In genomic region chr2:222208010-222208690, GRCh38 we compare ENCODE assay signal across 25 cellular contexts.
"Had no signal": no experiment of that assay in that cellular context is flagged by ENCODE, and none has a peak within 500 bp of the region (broad histone marks: within the 10 kb centered on the region; RNA-seq: fewer than 3 reads in every experiment).

No MANE protein-coding gene starts in this region.

- H3K27ac ChIP-seq: lower lobe of right lung, right lobe of liver, tibial artery had no signal

- ATAC-seq: activated CD4-positive, CD25-positive, alpha-beta regulatory T cell treated with anti-CD3 and anti-CD28 coated beads, Interleukin-2, amount 50 U/mL, for 24 hours; activated CD8-positive, alpha-beta memory T cell treated with anti-CD3 and anti-CD28 coated beads, Interleukin-2, amount 10 ng/mL, durations not matched to agents 7 days and 5 days; activated CD8-positive, alpha-beta T cell treated with anti-CD3 and anti-CD28 coated beads for 36 hours; left colon; lower lobe of right lung; right lobe of liver; stimulated activated naive CD8-positive, alpha-beta T cell treated with anti-CD3 and anti-CD28 coated beads, Interleukin-15, amount 100 ng/mL, for 72 hours had no signal

- FAIRE-seq: keratinocyte had no signal

- H3K27ac Mint-ChIP-seq: activated CD4-positive, alpha-beta T cell treated with anti-CD3 and anti-CD28 coated beads, Interleukin-2, amount 10 ng/mL, durations not matched to agents 7 days and 5 days; activated CD8-positive, alpha-beta memory T cell treated with anti-CD3 and anti-CD28 coated beads, Interleukin-2, amount 10 ng/mL, durations not matched to agents 7 days and 5 days; activated CD8-positive, alpha-beta T cell treated with anti-CD3 and anti-CD28 coated beads for 36 hours; activated naive CD4-positive, alpha-beta T cell treated with anti-CD3 and anti-CD28 coated beads, Interleukin-2, amount 10 ng/mL, durations not matched to agents 7 days and 5 days; brain; dendritic cell treated with granulocyte-macrophage colony-stimulating factor and Interleukin-4, amounts not matched to agents 40 ng/mL and 50 ng/mL, for 4 days; naive B cell; stimulated activated naive CD8-positive, alpha-beta T cell treated with anti-CD3 and anti-CD28 coated beads, Interleukin-15, amount 100 ng/mL, for 72 hours had no signal

- H3K36me3 Mint-ChIP-seq: activated CD8-positive, alpha-beta memory T cell treated with anti-CD3 and anti-CD28 coated beads, Interleukin-2, amount 10 ng/mL, durations not matched to agents 7 days and 5 days; activated naive CD4-positive, alpha-beta T cell treated with anti-CD3 and anti-CD28 coated beads, Interleukin-2, amount 10 ng/mL, durations not matched to agents 7 days and 5 days; brain; naive B cell had no signal

- H3K9me3 Mint-ChIP-seq: activated CD4-positive, alpha-beta T cell treated with anti-CD3 and anti-CD28 coated beads, Interleukin-2, amount 10 ng/mL, durations not matched to agents 7 days and 5 days; activated CD8-positive, alpha-beta T cell treated with anti-CD3 and anti-CD28 coated beads for 36 hours; activated naive CD4-positive, alpha-beta T cell treated with anti-CD3 and anti-CD28 coated beads, Interleukin-2, amount 10 ng/mL, durations not matched to agents 7 days and 5 days; brain; dendritic cell treated with granulocyte-macrophage colony-stimulating factor and Interleukin-4, amounts not matched to agents 40 ng/mL and 50 ng/mL, for 4 days; neural crest cell; stimulated activated naive CD8-positive, alpha-beta T cell treated with anti-CD3 and anti-CD28 coated beads, Interleukin-15, amount 100 ng/mL, for 72 hours had no signal

- H3K27me3 ChIP-seq: right lobe of liver, tibial artery had no signal

- H3K9me3 ChIP-seq: lower lobe of right lung, right lobe of liver, tibial artery had no signal

- H3K36me3 ChIP-seq: lower lobe of right lung, right lobe of liver, tibial artery had no signal

- H3K4me3 Mint-ChIP-seq: activated CD4-positive, alpha-beta T cell treated with anti-CD3 and anti-CD28 coated beads, Interleukin-2, amount 10 ng/mL, durations not matched to agents 7 days and 5 days; activated CD8-positive, alpha-beta memory T cell treated with anti-CD3 and anti-CD28 coated beads, Interleukin-2, amount 10 ng/mL, durations not matched to agents 7 days and 5 days; activated CD8-positive, alpha-beta T cell treated with anti-CD3 and anti-CD28 coated beads for 36 hours; activated naive CD4-positive, alpha-beta T cell treated with anti-CD3 and anti-CD28 coated beads, Interleukin-2, amount 10 ng/mL, durations not matched to agents 7 days and 5 days; brain; dendritic cell treated with granulocyte-macrophage colony-stimulating factor and Interleukin-4, amounts not matched to agents 40 ng/mL and 50 ng/mL, for 4 days; naive B cell; neural crest cell; stimulated activated naive CD8-positive, alpha-beta T cell treated with anti-CD3 and anti-CD28 coated beads, Interleukin-15, amount 100 ng/mL, for 72 hours had no signal

- H3K4me1 ChIP-seq: lower lobe of right lung, right lobe of liver had no signal

- H3K27me3 Mint-ChIP-seq: activated CD4-positive, alpha-beta T cell treated with anti-CD3 and anti-CD28 coated beads, Interleukin-2, amount 10 ng/mL, durations not matched to agents 7 days and 5 days; activated CD8-positive, alpha-beta memory T cell treated with anti-CD3 and anti-CD28 coated beads, Interleukin-2, amount 10 ng/mL, durations not matched to agents 7 days and 5 days; activated naive CD4-positive, alpha-beta T cell treated with anti-CD3 and anti-CD28 coated beads, Interleukin-2, amount 10 ng/mL, durations not matched to agents 7 days and 5 days; dendritic cell treated with granulocyte-macrophage colony-stimulating factor and Interleukin-4, amounts not matched to agents 40 ng/mL and 50 ng/mL, for 4 days; stimulated activated naive CD8-positive, alpha-beta T cell treated with anti-CD3 and anti-CD28 coated beads, Interleukin-15, amount 100 ng/mL, for 72 hours had no signal

- DNase-seq: activated CD4-positive, alpha-beta T cell treated with anti-CD3 and anti-CD28 coated beads, Interleukin-2, amount 10 ng/mL, durations not matched to agents 7 days and 5 days; activated CD8-positive, alpha-beta memory T cell treated with anti-CD3 and anti-CD28 coated beads, Interleukin-2, amount 10 ng/mL, durations not matched to agents 7 days and 5 days; activated CD8-positive, alpha-beta T cell treated with anti-CD3 and anti-CD28 coated beads for 36 hours; activated effector memory CD4-positive, alpha-beta T cell treated with anti-CD3 and anti-CD28 coated beads, Interleukin-2, amount 50 U/mL, for 16 hours; activated naive CD4-positive, alpha-beta T cell treated with anti-CD3 and anti-CD28 coated beads, Interleukin-2, amount 10 ng/mL, durations not matched to agents 7 days and 5 days; activated T-cell treated with anti-CD3 and anti-CD28 coated beads for 4 hours; amygdala; caudate nucleus; effector CD4-positive, alpha-beta T cell; erythroblast; foreskin fibroblast; left colon; lower lobe of right lung; naive B cell; occipital lobe; right lobe of liver; stimulated activated CD4-positive, alpha-beta T cell treated with anti-CD3 and anti-CD28 coated beads, Interleukin-1b, Interleukin-23, amount 100 ng/mL, for 48 hours; stimulated activated naive CD8-positive, alpha-beta T cell treated with anti-CD3 and anti-CD28 coated beads, Interleukin-15, amount 100 ng/mL, for 72 hours; tibial artery had no signal

- H3K4me3 ChIP-seq: lower lobe of right lung, right lobe of liver, skin epidermis, tibial artery had no signal

- H3K4me1 Mint-ChIP-seq: activated CD4-positive, alpha-beta T cell treated with anti-CD3 and anti-CD28 coated beads, Interleukin-2, amount 10 ng/mL, durations not matched to agents 7 days and 5 days; activated CD8-positive, alpha-beta memory T cell treated with anti-CD3 and anti-CD28 coated beads, Interleukin-2, amount 10 ng/mL, durations not matched to agents 7 days and 5 days; activated naive CD4-positive, alpha-beta T cell treated with anti-CD3 and anti-CD28 coated beads, Interleukin-2, amount 10 ng/mL, durations not matched to agents 7 days and 5 days; naive B cell; stimulated activated naive CD8-positive, alpha-beta T cell treated with anti-CD3 and anti-CD28 coated beads, Interleukin-15, amount 100 ng/mL, for 72 hours had no signal
